1 cellular context compared by ENCODE assay signal in genomic region chr11:96215826-96216225, GRCh38.
TF ChIP-seq lines count a peak whose summit lies in the region.

No MANE protein-coding gene starts in this region.

TF ChIP-seq in SK-N-SH treated with all-trans-retinoic acid at 6 μM for 48 hours, 23 proteins besides CTCF, POLR2A, EP300 and RAD21 (continued from another document):
- no peak for TF ChIP-seq ZNF565 (CRISPR knock-in tag; conservative IDR thresholded peaks at IDR 0.05; ENCODE audit: low read depth)
